Comparison of ENCODE assay signal across 1 cellular context in the genomic region with DNA sequence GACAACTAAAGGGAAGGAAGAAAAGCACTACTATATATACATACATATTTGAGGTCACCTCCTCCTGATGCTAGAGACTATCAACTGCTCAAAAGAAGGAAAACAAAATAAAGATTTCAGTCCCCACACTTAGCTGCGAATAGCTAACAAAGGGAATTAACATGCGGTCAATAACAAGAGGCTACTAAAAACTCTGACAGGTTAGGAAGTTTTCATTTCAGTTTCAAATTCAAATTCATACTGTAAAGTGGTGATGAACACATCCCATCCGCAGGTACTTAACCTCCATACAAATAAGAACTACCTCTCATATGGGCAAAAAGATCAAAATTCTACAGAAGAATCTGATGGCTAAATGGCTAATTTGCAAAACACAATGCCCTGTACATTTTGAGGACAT.
TF ChIP-seq lines count a peak whose summit lies in the region.

No MANE protein-coding gene starts in this region.

TF ChIP-seq in K562, 482 proteins besides CTCF, POLR2A, EP300 and RAD21 (continued from another document):
- TF ChIP-seq, protein P1, sequence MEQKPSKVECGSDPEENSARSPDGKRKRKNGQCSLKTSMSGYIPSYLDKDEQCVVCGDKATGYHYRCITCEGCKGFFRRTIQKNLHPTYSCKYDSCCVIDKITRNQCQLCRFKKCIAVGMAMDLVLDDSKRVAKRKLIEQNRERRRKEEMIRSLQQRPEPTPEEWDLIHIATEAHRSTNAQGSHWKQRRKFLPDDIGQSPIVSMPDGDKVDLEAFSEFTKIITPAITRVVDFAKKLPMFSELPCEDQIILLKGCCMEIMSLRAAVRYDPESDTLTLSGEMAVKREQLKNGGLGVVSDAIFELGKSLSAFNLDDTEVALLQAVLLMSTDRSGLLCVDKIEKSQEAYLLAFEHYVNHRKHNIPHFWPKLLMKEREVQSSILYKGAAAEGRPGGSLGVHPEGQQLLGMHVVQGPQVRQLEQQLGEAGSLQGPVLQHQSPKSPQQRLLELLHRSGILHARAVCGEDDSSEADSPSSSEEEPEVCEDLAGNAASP (IDR thresholded peaks at IDR 0.05), result no peak
- TF ChIP-seq ZBTB33 (CRISPR knock-in tag; IDR thresholded peaks at IDR 0.05) (no peak), HDAC2 (IDR thresholded peaks at IDR 0.05) (no peak), YY1 (IDR thresholded peaks at IDR 0.05; ENCODE audit: borderline replicate concordance in 1 of 3, control insufficient read depth in 1 of 3, extremely low read depth in 1 of 3, insufficient read depth in 3 of 3, insufficient read length in 1 of 3, insufficient replicate concordance in 2 of 3, low read depth in 1 of 3, low read length in 2 of 3) (no peak), JUNB (CRISPR knock-in tag; conservative IDR thresholded peaks at IDR 0.05) (no peak)
TF ChIP-seq in K562: peak in this region for 0.
